28 cellular contexts compared by ENCODE assay signal in the genomic region with DNA sequence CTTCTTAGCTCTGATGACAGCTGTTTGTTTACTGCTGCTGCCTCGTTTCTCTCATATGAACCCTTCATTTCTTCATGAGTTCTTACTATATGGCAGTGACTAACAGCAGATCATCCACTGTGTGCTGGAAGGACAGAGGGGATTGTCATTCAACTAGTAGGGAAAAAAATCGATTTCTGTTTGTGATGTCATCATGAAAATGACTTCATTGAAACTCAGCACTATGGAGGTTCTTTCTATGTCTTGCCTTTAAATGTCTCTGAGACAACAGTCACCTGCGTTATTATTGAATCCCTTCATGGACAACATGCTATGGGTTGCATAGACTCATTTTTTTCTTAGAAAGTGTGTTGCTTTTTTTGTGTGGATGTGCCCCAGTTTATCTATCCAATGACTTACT.
"Had no signal": no experiment of that assay in that cellular context is flagged by ENCODE, and none has a peak within 500 bp of the region (broad histone marks: within the 10 kb centered on the region; RNA-seq: fewer than 3 reads in every experiment).

No MANE protein-coding gene starts in this region.

- DNase-seq: colonic mucosa; cortex of kidney; dermis blood vessel endothelial cell; dorsolateral prefrontal cortex; effector CD4-positive, alpha-beta T cell; effector CD8-positive, alpha-beta T cell; effector memory CD4-positive, alpha-beta T cell; effector memory CD8-positive, alpha-beta T cell; endodermal cell; erythroblast; esophagus squamous epithelium; foreskin fibroblast; foreskin keratinocyte; foreskin melanocyte; gastrocnemius medialis; glutamatergic neuron; head of caudate nucleus; heart left ventricle; heart right ventricle had no signal

- ATAC-seq: effector memory CD8-positive, alpha-beta T cell; esophagus mucosa; foreskin keratinocyte; gastrocnemius medialis; gastroesophageal sphincter; heart left ventricle; heart right ventricle had no signal

- H3K4me1 ChIP-seq: colonic mucosa, esophagus muscularis mucosa, esophagus squamous epithelium, foreskin keratinocyte, gastrocnemius medialis, gastroesophageal sphincter, heart left ventricle, heart right ventricle had no signal

- H3K27ac ChIP-seq: colonic mucosa, coronary artery, dorsolateral prefrontal cortex, epithelial cell of prostate, esophagus muscularis mucosa, esophagus squamous epithelium, foreskin keratinocyte, gastrocnemius medialis, gastroesophageal sphincter, heart left ventricle, heart right ventricle had no signal

- H3K36me3 ChIP-seq: colonic mucosa, esophagus muscularis mucosa, esophagus squamous epithelium, gastrocnemius medialis, gastroesophageal sphincter, heart left ventricle, heart right ventricle had no signal

- H3K27me3 ChIP-seq: colonic mucosa, esophagus muscularis mucosa, esophagus squamous epithelium, foreskin keratinocyte, gastrocnemius medialis, gastroesophageal sphincter, heart left ventricle, heart right ventricle had no signal

- H3K4me3 ChIP-seq: colonic mucosa, coronary artery, dorsolateral prefrontal cortex, esophagus muscularis mucosa, esophagus squamous epithelium, gastrocnemius medialis, gastroesophageal sphincter, heart left ventricle, heart right ventricle had no signal

- H3K9me3 ChIP-seq: colonic mucosa, esophagus muscularis mucosa, esophagus squamous epithelium, gastrocnemius medialis, gastroesophageal sphincter, heart right ventricle had no signal

- FAIRE-seq: colon, endometrium, endothelial cell of umbilical vein, frontal cortex had no signal
